1 cellular context compared by ENCODE assay signal in genomic region chr1:116504308-116505156, GRCh38.
A peak's percentile ranks its signal among the peaks of the same experiment; 100 is the strongest.
TF ChIP-seq lines count a peak whose summit lies in the region.

No MANE protein-coding gene starts in this region.

TF ChIP-seq in K562, 482 proteins besides CTCF, POLR2A, EP300 and RAD21 (continued from another document and continues in another):
- no peak for TF ChIP-seq PBX2 (CRISPR knock-in tag; IDR thresholded peaks at IDR 0.05; ENCODE audit: low read depth)
- TF ChIP-seq PBX2 (tag; conservative IDR thresholded peaks at IDR 0.05; ENCODE audit: low read depth), result peak; percentile 76; the same call in 1 of the 2 replicates
- no peak for TF ChIP-seq CEBPZ (IDR thresholded peaks at IDR 0.05; ENCODE audit: borderline replicate concordance, low read depth, low read length)
- TF ChIP-seq MBD2 (IDR thresholded peaks at IDR 0.05; ENCODE audit: borderline replicate concordance, low read depth), result peak; percentile 50
- no peak for TF ChIP-seq ZBTB8A (IDR thresholded peaks at IDR 0.05; ENCODE audit: partially characterized antibody)
- TF ChIP-seq TAF1 (IDR thresholded peaks at IDR 0.05; ENCODE audit: control insufficient read depth, extremely low read depth, insufficient read depth, low read length, severe bottlenecking), result peak; percentile 51
- peak; percentile 71 for TF ChIP-seq CREM (IDR thresholded peaks at IDR 0.05; ENCODE audit: low read depth)
- peak; percentile 40 to 94 for TF ChIP-seq KDM1A (IDR thresholded peaks at IDR 0.05)
- TF ChIP-seq ZNF77 (CRISPR knock-in tag; IDR thresholded peaks at IDR 0.05), result no peak
- TF ChIP-seq ZNF395 (CRISPR knock-in tag; IDR thresholded peaks at IDR 0.05), result peak; percentile 77; the same call in 1 of the 2 replicates
- TF ChIP-seq KLF13 (tag; IDR thresholded peaks at IDR 0.05; ENCODE audit: borderline replicate concordance, low read depth), result no peak
- no peak for TF ChIP-seq PHTF2 (CRISPR knock-in tag; IDR thresholded peaks at IDR 0.05)
- TF ChIP-seq ARID1B (IDR thresholded peaks at IDR 0.05), result peak; percentile 94
- TF ChIP-seq ZKSCAN8 (CRISPR knock-in tag; IDR thresholded peaks at IDR 0.05), result peak; percentile 81
- peak; percentile 64; the same call in 1 of the 2 replicates for TF ChIP-seq PHB (CRISPR knock-in tag; IDR thresholded peaks at IDR 0.05)
- TF ChIP-seq NEUROD1 (IDR thresholded peaks at IDR 0.05; ENCODE audit: borderline replicate concordance, low read depth, low read length, partially characterized antibody), result peak; percentile 71
- peak; percentile 83; the same call in 1 of the 2 replicates for TF ChIP-seq TOE1 (IDR thresholded peaks at IDR 0.05; ENCODE audit: borderline replicate concordance)
- 0 out of 2 replicates have a peak, but pooled peaks have one; percentile 64 for TF ChIP-seq TOE1 (CRISPR knock-in tag; IDR thresholded peaks at IDR 0.05; ENCODE audit: borderline replicate concordance, low read depth)
- TF ChIP-seq ETV6 (IDR thresholded peaks at IDR 0.05; ENCODE audit: borderline replicate concordance in 1 of 2, low read depth in 2 of 2, low read length in 1 of 2), result 0 out of 4 replicates have a peak, but pooled peaks of 1 of the 2 experiments have one; percentile 51
- no peak for TF ChIP-seq ETV6 (CRISPR knock-in tag; IDR thresholded peaks at IDR 0.05; ENCODE audit: borderline replicate concordance)
- TF ChIP-seq ZNF134 (CRISPR knock-in tag; conservative IDR thresholded peaks at IDR 0.05), result 0 out of 2 replicates have a peak, but pooled peaks have one; percentile 43
- peak; percentile 77; the same call in 1 of the 2 replicates for TF ChIP-seq TRIM28 (IDR thresholded peaks at IDR 0.05)
- peak; percentile 100 for TF ChIP-seq HMBOX1 (IDR thresholded peaks at IDR 0.05)
- TF ChIP-seq CHCHD3 (CRISPR knock-in tag; IDR thresholded peaks at IDR 0.05), result no peak
- TF ChIP-seq ZNF740 (CRISPR knock-in tag; IDR thresholded peaks at IDR 0.05), result no peak; the same call in 1 of the 2 replicates
- TF ChIP-seq ZNF740 (tag; IDR thresholded peaks at IDR 0.05), result no peak; a peak in 1 of 4 replicates
- TF ChIP-seq ZFX (CRISPR knock-in tag; IDR thresholded peaks at IDR 0.05), result peak; percentile 80
- TF ChIP-seq ZFP91 (CRISPR knock-in tag; IDR thresholded peaks at IDR 0.05), result peak; percentile 27; the same call in 1 of the 2 replicates
- TF ChIP-seq ZNF644 (tag; IDR thresholded peaks at IDR 0.05; ENCODE audit: low read depth), result peak; percentile 81; the same call in 1 of the 2 replicates
- TF ChIP-seq TFAM (CRISPR knock-in tag; conservative IDR thresholded peaks at IDR 0.05), result no peak
- peak; percentile 83 for TF ChIP-seq GATAD2A (IDR thresholded peaks at IDR 0.05)
- peak; percentile 1 for TF ChIP-seq ZFP36 (IDR thresholded peaks at IDR 0.05; ENCODE audit: low read depth, low read length, partially characterized antibody)
- TF ChIP-seq OTX1 (CRISPR knock-in tag; IDR thresholded peaks at IDR 0.05), result peak; percentile 8; the same call in 1 of the 2 replicates
- no peak for TF ChIP-seq CHD2 (IDR thresholded peaks at IDR 0.05; ENCODE audit: low read depth, low read length)
- TF ChIP-seq, protein P1, sequence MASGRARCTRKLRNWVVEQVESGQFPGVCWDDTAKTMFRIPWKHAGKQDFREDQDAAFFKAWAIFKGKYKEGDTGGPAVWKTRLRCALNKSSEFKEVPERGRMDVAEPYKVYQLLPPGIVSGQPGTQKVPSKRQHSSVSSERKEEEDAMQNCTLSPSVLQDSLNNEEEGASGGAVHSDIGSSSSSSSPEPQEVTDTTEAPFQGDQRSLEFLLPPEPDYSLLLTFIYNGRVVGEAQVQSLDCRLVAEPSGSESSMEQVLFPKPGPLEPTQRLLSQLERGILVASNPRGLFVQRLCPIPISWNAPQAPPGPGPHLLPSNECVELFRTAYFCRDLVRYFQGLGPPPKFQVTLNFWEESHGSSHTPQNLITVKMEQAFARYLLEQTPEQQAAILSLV (tag; IDR thresholded peaks at IDR 0.05), result peak; percentile 26; the same call in 1 of the 2 replicates
- peak; percentile 27 to 86 for TF ChIP-seq RCOR1 (IDR thresholded peaks at IDR 0.05; ENCODE audit: borderline replicate concordance in 1 of 2, low read depth in 2 of 2, low read length in 2 of 2)
- TF ChIP-seq ZNF41 (CRISPR knock-in tag; conservative IDR thresholded peaks at IDR 0.05), result no peak
- peak; percentile 82 for TF ChIP-seq NFIC (IDR thresholded peaks at IDR 0.05)
- peak; percentile 63; the same call in 1 of the 2 replicates for TF ChIP-seq ZNF76 (CRISPR knock-in tag; IDR thresholded peaks at IDR 0.05; ENCODE audit: borderline replicate concordance)
- TF ChIP-seq TFAP4 (CRISPR knock-in tag; IDR thresholded peaks at IDR 0.05; ENCODE audit: borderline replicate concordance), result peak; percentile 97
- no peak for TF ChIP-seq XRCC5 (IDR thresholded peaks at IDR 0.05; ENCODE audit: low read depth, low read length)
- TF ChIP-seq SMARCC2 (IDR thresholded peaks at IDR 0.05; ENCODE audit: low read depth), result peak; percentile 94
- TF ChIP-seq, protein P2, sequence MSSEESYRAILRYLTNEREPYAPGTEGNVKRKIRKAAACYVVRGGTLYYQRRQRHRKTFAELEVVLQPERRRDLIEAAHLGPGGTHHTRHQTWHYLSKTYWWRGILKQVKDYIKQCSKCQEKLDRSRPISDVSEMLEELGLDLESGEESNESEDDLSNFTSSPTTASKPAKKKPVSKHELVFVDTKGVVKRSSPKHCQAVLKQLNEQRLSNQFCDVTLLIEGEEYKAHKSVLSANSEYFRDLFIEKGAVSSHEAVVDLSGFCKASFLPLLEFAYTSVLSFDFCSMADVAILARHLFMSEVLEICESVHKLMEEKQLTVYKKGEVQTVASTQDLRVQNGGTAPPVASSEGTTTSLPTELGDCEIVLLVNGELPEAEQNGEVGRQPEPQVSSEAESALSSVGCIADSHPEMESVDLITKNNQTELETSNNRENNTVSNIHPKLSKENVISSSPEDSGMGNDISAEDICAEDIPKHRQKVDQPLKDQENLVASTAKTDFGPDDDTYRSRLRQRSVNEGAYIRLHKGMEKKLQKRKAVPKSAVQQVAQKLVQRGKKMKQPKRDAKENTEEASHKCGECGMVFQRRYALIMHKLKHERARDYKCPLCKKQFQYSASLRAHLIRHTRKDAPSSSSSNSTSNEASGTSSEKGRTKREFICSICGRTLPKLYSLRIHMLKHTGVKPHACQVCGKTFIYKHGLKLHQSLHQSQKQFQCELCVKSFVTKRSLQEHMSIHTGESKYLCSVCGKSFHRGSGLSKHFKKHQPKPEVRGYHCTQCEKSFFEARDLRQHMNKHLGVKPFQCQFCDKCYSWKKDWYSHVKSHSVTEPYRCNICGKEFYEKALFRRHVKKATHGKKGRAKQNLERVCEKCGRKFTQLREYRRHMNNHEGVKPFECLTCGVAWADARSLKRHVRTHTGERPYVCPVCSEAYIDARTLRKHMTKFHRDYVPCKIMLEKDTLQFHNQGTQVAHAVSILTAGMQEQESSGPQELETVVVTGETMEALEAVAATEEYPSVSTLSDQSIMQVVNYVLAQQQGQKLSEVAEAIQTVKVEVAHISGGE (CRISPR knock-in tag; IDR thresholded peaks at IDR 0.05), result peak in 1 of 3 experiments; percentile 77; a peak in 1 of 6 replicates
